18 cellular contexts compared by ENCODE assay signal in the genomic region with DNA sequence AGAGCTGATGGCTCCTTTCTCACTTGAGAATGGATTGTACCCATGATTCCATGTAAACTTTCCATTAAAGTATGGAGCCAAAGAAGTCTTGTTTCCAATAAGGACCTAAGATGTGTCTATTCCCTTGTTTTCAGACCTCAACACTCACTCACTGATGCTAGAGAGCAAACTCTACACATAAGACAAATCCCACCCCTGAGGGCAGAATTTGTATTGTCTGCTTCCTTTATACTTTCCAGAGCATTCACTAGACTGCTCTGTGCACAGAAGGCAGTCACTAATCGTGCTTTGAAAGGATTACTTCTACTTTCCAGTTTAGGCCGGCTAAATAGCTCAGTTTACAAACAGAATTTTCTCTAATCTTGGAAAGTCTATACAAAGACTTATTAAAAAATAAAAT. TPM values are rescaled to one million over a fixed set of nuclear protein-coding genes. Genes with fewer than 3 reads are reported as not detected.
A peak's percentile ranks its signal among the peaks of the same experiment; 100 is the strongest.
DNase-seq lines count a peak whose midpoint lies in the region; ATAC-seq and TF ChIP-seq lines count a peak whose summit lies in the region.
"Had no signal": no experiment of that assay in that cellular context is flagged by ENCODE, and none has a peak within 500 bp of the region (broad histone marks: within the 10 kb centered on the region; RNA-seq: fewer than 3 reads in every experiment).

No MANE protein-coding gene starts in this region.

- H3K36me3 ChIP-seq in WERI-Rb-1 (peaks cover 25% of the 10 kb centered on the region), neural progenitor cell (peaks cover 5% of the 10 kb centered on the region)

- no peaks in the 10 kb centered on the region for H3F3A ChIP-seq in neural progenitor cell (ENCODE audit: low read depth)

- CTCF ChIA-PET in activated CD8-positive, alpha-beta T cell treated with anti-CD3 and anti-CD28 coated beads for 36 hours (lab: Charles Lee), result no interaction called here
- CTCF ChIA-PET in activated CD8-positive, alpha-beta T cell treated with anti-CD3 and anti-CD28 coated beads, Interleukin-2, amount 10 ng/mL, durations not matched to agents 7 days and 5 days (lab: Charles Lee), result no interaction called here
- CTCF ChIA-PET in CD4-positive, alpha-beta T cell (lab: Charles Lee), result interaction anchor here (0.8 kb wide), 2 partner anchors 605 to 1280 kb away, joined by 3 read pairs; no protein-coding TSS in a partner anchor
- CTCF ChIA-PET in activated CD4-positive, alpha-beta memory T cell treated with anti-CD3 and anti-CD28 coated beads, Interleukin-2, amount 10 ng/mL, durations not matched to agents 7 days and 5 days (lab: Charles Lee), result no interaction called here

- H3K4me1 Mint-ChIP-seq in activated CD8-positive, alpha-beta T cell treated with anti-CD3 and anti-CD28 coated beads for 36 hours (ENCODE audit: low read depth), result peaks cover 12% of the 10 kb centered on the region
- H3K4me1 Mint-ChIP-seq in activated CD8-positive, alpha-beta T cell treated with anti-CD3 and anti-CD28 coated beads, Interleukin-2, amount 10 ng/mL, durations not matched to agents 7 days and 5 days (ENCODE audit: low read depth), result peaks cover 4% of the 10 kb centered on the region
- H3K4me1 Mint-ChIP-seq in CD4-positive, alpha-beta T cell (ENCODE audit: low read depth), result peaks cover 10% of the 10 kb centered on the region
- peaks cover 1% of the 10 kb centered on the region for H3K4me1 Mint-ChIP-seq in neural progenitor cell
- H3K4me1 Mint-ChIP-seq in activated CD4-positive, alpha-beta memory T cell treated with anti-CD3 and anti-CD28 coated beads, Interleukin-2, amount 10 ng/mL, durations not matched to agents 7 days and 5 days, result peaks cover 10% of the 10 kb centered on the region

- H3K27me3 Mint-ChIP-seq in activated CD8-positive, alpha-beta T cell treated with anti-CD3 and anti-CD28 coated beads for 36 hours, result no peaks in the 10 kb centered on the region
- H3K27me3 Mint-ChIP-seq in activated CD8-positive, alpha-beta T cell treated with anti-CD3 and anti-CD28 coated beads, Interleukin-2, amount 10 ng/mL, durations not matched to agents 7 days and 5 days (ENCODE audit: low read depth), result no peaks in the 10 kb centered on the region
- no peaks in the 10 kb centered on the region for H3K27me3 Mint-ChIP-seq in CD4-positive, alpha-beta T cell
- no peaks in the 10 kb centered on the region for H3K27me3 Mint-ChIP-seq in neural progenitor cell (ENCODE audit: insufficient read depth, low read depth)
- H3K27me3 Mint-ChIP-seq in activated CD4-positive, alpha-beta memory T cell treated with anti-CD3 and anti-CD28 coated beads, Interleukin-2, amount 10 ng/mL, durations not matched to agents 7 days and 5 days, result no peaks in the 10 kb centered on the region

- no peak overlapping the region for H3K9ac ChIP-seq in neural progenitor cell
- H3K9ac ChIP-seq: BLaER1 had no signal

- peaks cover 4% of the 10 kb centered on the region for H3K79me2 ChIP-seq in neural progenitor cell (ENCODE audit: low read depth)

- no peaks in the 10 kb centered on the region for H3K4me1 ChIP-seq in neural progenitor cell

- no peak overlapping the region for H3K27ac ChIP-seq in CD4-positive, alpha-beta T cell (ENCODE audit: low read depth, low read length)
- H3K27ac ChIP-seq in WERI-Rb-1, result peak overlapping the region; percentile 61
- H3K27ac ChIP-seq in neural progenitor cell, result no peak overlapping the region
- H3K27ac ChIP-seq: BLaER1 had no signal

- no peaks in the 10 kb centered on the region for H3K9me3 Mint-ChIP-seq in activated CD8-positive, alpha-beta T cell treated with anti-CD3 and anti-CD28 coated beads for 36 hours
- H3K9me3 Mint-ChIP-seq in activated CD8-positive, alpha-beta T cell treated with anti-CD3 and anti-CD28 coated beads, Interleukin-2, amount 10 ng/mL, durations not matched to agents 7 days and 5 days (ENCODE audit: insufficient read depth), result no peaks in the 10 kb centered on the region
- no peaks in the 10 kb centered on the region for H3K9me3 Mint-ChIP-seq in CD4-positive, alpha-beta T cell
- H3K9me3 Mint-ChIP-seq in neural progenitor cell, result no peaks in the 10 kb centered on the region
- no peaks in the 10 kb centered on the region for H3K9me3 Mint-ChIP-seq in activated CD4-positive, alpha-beta memory T cell treated with anti-CD3 and anti-CD28 coated beads, Interleukin-2, amount 10 ng/mL, durations not matched to agents 7 days and 5 days
- H3K9me3 Mint-ChIP-seq: CD14-positive monocyte had no signal

- H3K4me2 ChIP-seq in neural progenitor cell, result no peak overlapping the region
- H3K4me2 ChIP-seq: BLaER1 had no signal

- no peak overlapping the region for H3K4me3 Mint-ChIP-seq in activated CD8-positive, alpha-beta T cell treated with anti-CD3 and anti-CD28 coated beads for 36 hours
- H3K4me3 Mint-ChIP-seq in activated CD8-positive, alpha-beta T cell treated with anti-CD3 and anti-CD28 coated beads, Interleukin-2, amount 10 ng/mL, durations not matched to agents 7 days and 5 days, result no peak overlapping the region
- no peak overlapping the region for H3K4me3 Mint-ChIP-seq in CD4-positive, alpha-beta T cell
- no peak overlapping the region for H3K4me3 Mint-ChIP-seq in neural progenitor cell
- H3K4me3 Mint-ChIP-seq in activated CD4-positive, alpha-beta memory T cell treated with anti-CD3 and anti-CD28 coated beads, Interleukin-2, amount 10 ng/mL, durations not matched to agents 7 days and 5 days, result no peak overlapping the region
- H3K4me3 Mint-ChIP-seq: CD14-positive monocyte had no signal

- POLR2A ChIA-PET in activated CD8-positive, alpha-beta T cell treated with anti-CD3 and anti-CD28 coated beads for 36 hours (lab: Charles Lee), result interaction anchor here (1.0 kb wide), 1 partner anchor 46 kb away, joined by 3 read pairs; no protein-coding TSS in a partner anchor
- POLR2A ChIA-PET in activated CD8-positive, alpha-beta T cell treated with anti-CD3 and anti-CD28 coated beads, Interleukin-2, amount 10 ng/mL, durations not matched to agents 7 days and 5 days (lab: Charles Lee), result no interaction called here
- POLR2A ChIA-PET in CD4-positive, alpha-beta T cell (lab: Charles Lee), result no interaction called here
- POLR2A ChIA-PET in activated CD4-positive, alpha-beta memory T cell treated with anti-CD3 and anti-CD28 coated beads, Interleukin-2, amount 10 ng/mL, durations not matched to agents 7 days and 5 days (lab: Charles Lee), result no interaction called here

- H2AFZ ChIP-seq in neural progenitor cell (replicated peaks), result no peak overlapping the region

- no peaks in the 10 kb centered on the region for H3K27me3 ChIP-seq in CD4-positive, alpha-beta T cell (ENCODE audit: control insufficient read depth, insufficient read depth, low read length)
- no peaks in the 10 kb centered on the region for H3K27me3 ChIP-seq in WERI-Rb-1 (ENCODE audit: insufficient read depth, low read depth, severe bottlenecking)
- no peaks in the 10 kb centered on the region for H3K27me3 ChIP-seq in neural progenitor cell
- H3K27me3 ChIP-seq: BLaER1 had no signal

- H3K9me3 ChIP-seq in CD4-positive, alpha-beta T cell (ENCODE audit: control insufficient read depth, low read length), result no peaks in the 10 kb centered on the region
- no peaks in the 10 kb centered on the region for H3K9me3 ChIP-seq in WERI-Rb-1 (ENCODE audit: severe bottlenecking)
- no peaks in the 10 kb centered on the region for H3K9me3 ChIP-seq in neural progenitor cell (ENCODE audit: low read depth)
- H3K9me3 ChIP-seq: BLaER1, Caco-2 had no signal

- H3K4me3 ChIP-seq in WERI-Rb-1 (ENCODE audit: low read depth, low read length) (no peak overlapping the region), neural progenitor cell (no peak overlapping the region)
- H3K4me3 ChIP-seq: BLaER1, K562 had no signal

- no peak for ATAC-seq in activated CD8-positive, alpha-beta T cell treated with anti-CD3 and anti-CD28 coated beads for 36 hours
- ATAC-seq in activated CD8-positive, alpha-beta T cell treated with anti-CD3 and anti-CD28 coated beads, Interleukin-2, amount 10 ng/mL, durations not matched to agents 7 days and 5 days, result no peak
- no peak for ATAC-seq in CD4-positive, alpha-beta T cell (ENCODE audit: poor library complexity)
- ATAC-seq in left ventricle myocardium superior, result no peak
- ATAC-seq: K562 had no signal

- no peak for DNase-seq in activated CD8-positive, alpha-beta T cell treated with anti-CD3 and anti-CD28 coated beads for 36 hours
- no peak for DNase-seq in activated CD8-positive, alpha-beta T cell treated with anti-CD3 and anti-CD28 coated beads, Interleukin-2, amount 10 ng/mL, durations not matched to agents 7 days and 5 days
- DNase-seq in CD4-positive, alpha-beta T cell, result no peak
- DNase-seq in WERI-Rb-1, result peak; percentile 22
- peak; percentile 28 for DNase-seq in neural progenitor cell (ENCODE audit: low spot score)
- no peak for DNase-seq in activated CD4-positive, alpha-beta memory T cell treated with anti-CD3 and anti-CD28 coated beads, Interleukin-2, amount 10 ng/mL, durations not matched to agents 7 days and 5 days
- DNase-seq in left ventricle myocardium superior, result no peak
- no peak for DNase-seq in NCI-H2196 (lab: John Stamatoyannopoulos, UW; ENCODE audit: unreplicated experiment)
- DNase-seq: 8988T, Caco-2, GDM1, GOT3, H7, IMR-90 had no signal

- no peaks in the 10 kb centered on the region for H4K20me1 ChIP-seq in neural progenitor cell (ENCODE audit: low read depth)

- intact Hi-C loops in activated CD8-positive, alpha-beta T cell treated with anti-CD3 and anti-CD28 coated beads for 36 hours (cut with micrococcal nuclease), result loop anchor here (10.0 kb wide), 3 partner anchors 175 to 605 kb away; no protein-coding TSS in a partner anchor
- intact Hi-C loops in CD4-positive, alpha-beta T cell (cut with DNase I, micrococcal nuclease), result loop anchor here (5.0 to 10.0 kb wide), 4 partner anchors 175 to 1555 kb away; a partner anchor contains a TSS
- intact Hi-C loops in left ventricle myocardium superior (cut with micrococcal nuclease), result loop anchor here (5.0 kb wide), 1 partner anchor 603 kb away; no protein-coding TSS in a partner anchor

- no peak for TF ChIP-seq CTCF in activated CD8-positive, alpha-beta T cell treated with anti-CD3 and anti-CD28 coated beads for 36 hours (IDR thresholded peaks at IDR 0.05)
- TF ChIP-seq CTCF in CD4-positive, alpha-beta T cell (IDR thresholded peaks at IDR 0.05), result no peak
- TF ChIP-seq CTCF in WERI-Rb-1 (IDR thresholded peaks at IDR 0.05; ENCODE audit: low read depth, low read length) (no peak), neural progenitor cell (IDR thresholded peaks at IDR 0.05) (no peak)

- peaks cover 12% of the 10 kb centered on the region for H3K36me3 Mint-ChIP-seq in activated CD8-positive, alpha-beta T cell treated with anti-CD3 and anti-CD28 coated beads for 36 hours (ENCODE audit: low read depth)
- H3K36me3 Mint-ChIP-seq in activated CD8-positive, alpha-beta T cell treated with anti-CD3 and anti-CD28 coated beads, Interleukin-2, amount 10 ng/mL, durations not matched to agents 7 days and 5 days (ENCODE audit: low read depth), result peaks cover 38% of the 10 kb centered on the region
- peaks cover 71% of the 10 kb centered on the region for H3K36me3 Mint-ChIP-seq in CD4-positive, alpha-beta T cell (ENCODE audit: low read depth)
- no peaks in the 10 kb centered on the region for H3K36me3 Mint-ChIP-seq in neural progenitor cell
- peaks cover 26% of the 10 kb centered on the region for H3K36me3 Mint-ChIP-seq in activated CD4-positive, alpha-beta memory T cell treated with anti-CD3 and anti-CD28 coated beads, Interleukin-2, amount 10 ng/mL, durations not matched to agents 7 days and 5 days (ENCODE audit: low read depth)

- peak overlapping the region; percentile 22 for H3K27ac Mint-ChIP-seq in activated CD8-positive, alpha-beta T cell treated with anti-CD3 and anti-CD28 coated beads for 36 hours
- H3K27ac Mint-ChIP-seq in activated CD8-positive, alpha-beta T cell treated with anti-CD3 and anti-CD28 coated beads, Interleukin-2, amount 10 ng/mL, durations not matched to agents 7 days and 5 days, result no peak overlapping the region
- H3K27ac Mint-ChIP-seq in CD4-positive, alpha-beta T cell, result peak overlapping the region; percentile 14
- no peak overlapping the region for H3K27ac Mint-ChIP-seq in neural progenitor cell
- H3K27ac Mint-ChIP-seq in activated CD4-positive, alpha-beta memory T cell treated with anti-CD3 and anti-CD28 coated beads, Interleukin-2, amount 10 ng/mL, durations not matched to agents 7 days and 5 days, result no peak overlapping the region

RNA-seq across cellular contexts. Expression of a gene that starts 6.4 kb away (rescaled TPM):
- 10 to 100 TPM; 17.9 to 19.1 TPM for total RNA-seq in activated CD8-positive, alpha-beta T cell treated with anti-CD3 and anti-CD28 coated beads for 36 hours
- total RNA-seq in activated CD8-positive, alpha-beta T cell treated with anti-CD3 and anti-CD28 coated beads, Interleukin-2, amount 10 ng/mL, durations not matched to agents 7 days and 5 days, result 10 to 100 TPM; 19.9 to 25.2 TPM
- total RNA-seq in CD4-positive, alpha-beta T cell, result 10 to 100 TPM; 54.4 to 56.4 TPM
- total RNA-seq in neural progenitor cell (ENCODE audit: low replicate concordance), result 14.4 and 18.9 TPM in 2 replicates
- total RNA-seq in activated CD4-positive, alpha-beta memory T cell treated with anti-CD3 and anti-CD28 coated beads, Interleukin-2, amount 10 ng/mL, durations not matched to agents 7 days and 5 days, result 10 to 100 TPM; 26.9 to 27.0 TPM
- total RNA-seq in left ventricle myocardium superior, result 6.0 TPM

RNA-seq across cellular contexts. Expression of a gene that starts 6.5 kb away (rescaled TPM):
- 10 to 100 TPM; 38.3 to 42.0 TPM for total RNA-seq in activated CD8-positive, alpha-beta T cell treated with anti-CD3 and anti-CD28 coated beads for 36 hours
- total RNA-seq in activated CD8-positive, alpha-beta T cell treated with anti-CD3 and anti-CD28 coated beads, Interleukin-2, amount 10 ng/mL, durations not matched to agents 7 days and 5 days, result 10 to 100 TPM; 35.8 to 36.5 TPM
- 10 to 100 TPM; 17.0 to 18.6 TPM for total RNA-seq in CD4-positive, alpha-beta T cell
- total RNA-seq in neural progenitor cell (ENCODE audit: low replicate concordance) (31.8 and 48.9 TPM in 2 replicates), left ventricle myocardium superior (7.4 TPM)
- total RNA-seq in activated CD4-positive, alpha-beta memory T cell treated with anti-CD3 and anti-CD28 coated beads, Interleukin-2, amount 10 ng/mL, durations not matched to agents 7 days and 5 days, result 10 to 100 TPM; 35.7 to 37.0 TPM

RNA-seq across cellular contexts. Expression of a gene that starts 12.1 kb away (rescaled TPM):
- not detected for total RNA-seq in activated CD8-positive, alpha-beta T cell treated with anti-CD3 and anti-CD28 coated beads for 36 hours
- not detected for total RNA-seq in activated CD8-positive, alpha-beta T cell treated with anti-CD3 and anti-CD28 coated beads, Interleukin-2, amount 10 ng/mL, durations not matched to agents 7 days and 5 days
- not detected for total RNA-seq in CD4-positive, alpha-beta T cell
- total RNA-seq in neural progenitor cell (ENCODE audit: low replicate concordance) (not detected in 2 replicates), left ventricle myocardium superior (not detected)
- total RNA-seq in activated CD4-positive, alpha-beta memory T cell treated with anti-CD3 and anti-CD28 coated beads, Interleukin-2, amount 10 ng/mL, durations not matched to agents 7 days and 5 days, result not detected
- total RNA-seq: A673, Caco-2, H7, IMR-90, K562 had no signal

RNA-seq across cellular contexts. Expression of a gene that starts 43.5 kb away (rescaled TPM):
- 1 to 10 TPM; 3.9 TPM for total RNA-seq in activated CD8-positive, alpha-beta T cell treated with anti-CD3 and anti-CD28 coated beads for 36 hours
- total RNA-seq in activated CD8-positive, alpha-beta T cell treated with anti-CD3 and anti-CD28 coated beads, Interleukin-2, amount 10 ng/mL, durations not matched to agents 7 days and 5 days, result 1 to 10 TPM; 6.5 to 7.0 TPM
- 1 to 10 TPM; 4.3 to 5.1 TPM for total RNA-seq in CD4-positive, alpha-beta T cell
- total RNA-seq in neural progenitor cell (ENCODE audit: low replicate concordance), result 2.4 and 2.7 TPM in 2 replicates
- 1 to 10 TPM; 6.1 to 6.2 TPM for total RNA-seq in activated CD4-positive, alpha-beta memory T cell treated with anti-CD3 and anti-CD28 coated beads, Interleukin-2, amount 10 ng/mL, durations not matched to agents 7 days and 5 days
- 1.4 TPM for total RNA-seq in left ventricle myocardium superior

Comparison
In these comparisons a context has a peak if more than half of its experiments do, and no peak if none do; other contexts are left out.
1. H3K27ac Mint-ChIP-seq: peak in activated CD8-positive, alpha-beta T cell treated with anti-CD3 and anti-CD28 coated beads for 36 hours (single experiment) and CD4-positive, alpha-beta T cell (single experiment); none in activated CD8-positive, alpha-beta T cell treated with anti-CD3 and anti-CD28 coated beads, Interleukin-2, amount 10 ng/mL, durations not matched to agents 7 days and 5 days (single experiment), neural progenitor cell (single experiment) and activated CD4-positive, alpha-beta memory T cell treated with anti-CD3 and anti-CD28 coated beads, Interleukin-2, amount 10 ng/mL, durations not matched to agents 7 days and 5 days (single experiment).
2. DNase-seq: peak in WERI-Rb-1 (single experiment) and neural progenitor cell (single experiment); none in activated CD8-positive, alpha-beta T cell treated with anti-CD3 and anti-CD28 coated beads for 36 hours (single experiment), activated CD8-positive, alpha-beta T cell treated with anti-CD3 and anti-CD28 coated beads, Interleukin-2, amount 10 ng/mL, durations not matched to agents 7 days and 5 days (single experiment), CD4-positive, alpha-beta T cell (0 of 10), activated CD4-positive, alpha-beta memory T cell treated with anti-CD3 and anti-CD28 coated beads, Interleukin-2, amount 10 ng/mL, durations not matched to agents 7 days and 5 days (single experiment), left ventricle myocardium superior (single experiment) and NCI-H2196 (single experiment).